In genomic region chr16:50136399-50136798, GRCh38 we compare ENCODE assay signal across 21 cellular contexts. TPM values are rescaled to one million over a fixed set of nuclear protein-coding genes. Genes with fewer than 3 reads are reported as not detected.
DNase-seq lines count a peak whose midpoint lies in the region; ATAC-seq, FAIRE-seq and TF ChIP-seq lines count a peak whose summit lies in the region.
"Had no signal": no experiment of that assay in that cellular context is flagged by ENCODE, and none has a peak within 500 bp of the region (broad histone marks: within the 10 kb centered on the region; RNA-seq: fewer than 3 reads in every experiment).

No MANE protein-coding gene starts in this region.

- no peak overlapping the region for H3K27ac Mint-ChIP-seq in WTC11
- H3K27ac Mint-ChIP-seq in activated naive CD8-positive, alpha-beta T cell treated with anti-CD3 and anti-CD28 coated beads for 36 hours: no peak overlapping the region
- H3K27ac Mint-ChIP-seq: activated naive CD4-positive, alpha-beta T cell treated with anti-CD3 and anti-CD28 coated beads, Interleukin-2, amount 50 U/mL, for 72 hours; activated T-cell treated with anti-CD3 and anti-CD28 coated beads, Interleukin-2, amount 50 U/mL, for 72 hours; stimulated activated naive CD8-positive, alpha-beta T cell treated with anti-CD3 and anti-CD28 coated beads, Interleukin-15, amount 100 ng/mL, for 72 hours had no signal

- TF ChIP-seq CTCF in D721Med (IDR thresholded peaks at IDR 0.05; ENCODE audit: insufficient read depth, missing control alignments) (peak; percentile 19), GM12874 (IDR thresholded peaks at IDR 0.05; ENCODE audit: insufficient read depth, low read depth, low read length) (peak; percentile 15; the same call in 1 of the 2 replicates), WTC11 (IDR thresholded peaks at IDR 0.05) (no peak)

- CTCF ChIA-PET in WTC11 (lab: Charles Lee): interaction anchor here (0.8 to 4.4 kb wide), 12 partner anchors 10 to 233 kb away, joined by 3 to 96 read pairs (median 4); partner anchors contain the start of gene CNEP1R1

- ATAC-seq in WTC11 (peak; percentile 57; the same call in 1 of the 2 replicates), left lobe of liver (peak; percentile 47)
- ATAC-seq: activated naive CD4-positive, alpha-beta T cell treated with anti-CD3 and anti-CD28 coated beads, Interleukin-2, amount 50 U/mL, for 72 hours; activated T-cell treated with anti-CD3 and anti-CD28 coated beads, Interleukin-2, amount 50 U/mL, for 72 hours; psoas muscle; stimulated activated naive CD8-positive, alpha-beta T cell treated with anti-CD3 and anti-CD28 coated beads, Interleukin-15, amount 100 ng/mL, for 72 hours had no signal

- POLR2A ChIA-PET in WTC11 (lab: Charles Lee): no interaction called here

- H3K4me1 Mint-ChIP-seq in WTC11: no peaks in the 10 kb centered on the region
- H3K4me1 Mint-ChIP-seq in activated naive CD8-positive, alpha-beta T cell treated with anti-CD3 and anti-CD28 coated beads for 36 hours: no peaks in the 10 kb centered on the region
- H3K4me1 Mint-ChIP-seq: stimulated activated naive CD8-positive, alpha-beta T cell treated with anti-CD3 and anti-CD28 coated beads, Interleukin-15, amount 100 ng/mL, for 72 hours had no signal

- no peaks in the 10 kb centered on the region for H3K9me3 Mint-ChIP-seq in WTC11
- H3K9me3 Mint-ChIP-seq in activated naive CD8-positive, alpha-beta T cell treated with anti-CD3 and anti-CD28 coated beads for 36 hours: no peaks in the 10 kb centered on the region
- H3K9me3 Mint-ChIP-seq: activated naive CD4-positive, alpha-beta T cell treated with anti-CD3 and anti-CD28 coated beads, Interleukin-2, amount 50 U/mL, for 72 hours; activated T-cell treated with anti-CD3 and anti-CD28 coated beads, Interleukin-2, amount 50 U/mL, for 72 hours; stimulated activated naive CD8-positive, alpha-beta T cell treated with anti-CD3 and anti-CD28 coated beads, Interleukin-15, amount 100 ng/mL, for 72 hours had no signal

- H3K27me3 Mint-ChIP-seq in WTC11 (ENCODE audit: low read depth): no peaks in the 10 kb centered on the region; the same call in 1 of the 2 replicates
- H3K27me3 Mint-ChIP-seq in activated naive CD8-positive, alpha-beta T cell treated with anti-CD3 and anti-CD28 coated beads for 36 hours: no peaks in the 10 kb centered on the region
- H3K27me3 Mint-ChIP-seq: stimulated activated naive CD8-positive, alpha-beta T cell treated with anti-CD3 and anti-CD28 coated beads, Interleukin-15, amount 100 ng/mL, for 72 hours had no signal

- H3K4me3 Mint-ChIP-seq in WTC11: no peak overlapping the region
- no peak overlapping the region for H3K4me3 Mint-ChIP-seq in activated naive CD8-positive, alpha-beta T cell treated with anti-CD3 and anti-CD28 coated beads for 36 hours
- H3K4me3 Mint-ChIP-seq: activated T-cell treated with anti-CD3 and anti-CD28 coated beads, Interleukin-2, amount 50 U/mL, for 72 hours; stimulated activated naive CD8-positive, alpha-beta T cell treated with anti-CD3 and anti-CD28 coated beads, Interleukin-15, amount 100 ng/mL, for 72 hours had no signal

- DNase-seq in D721Med (ENCODE audit: insufficient read length, low spot score) (no peak), WTC11 (ENCODE audit: low spot score) (no peak), left lobe of liver (ENCODE audit: low spot score) (no peak), frontal cortex (ENCODE audit: low spot score in 2 of 2) (no peak), midbrain (lab: John Stamatoyannopoulos, UW) (no peak), UCSD-AML1 (lab: John Stamatoyannopoulos, UW; ENCODE audit: unreplicated experiment) (no peak)
- no peak for DNase-seq in activated naive CD8-positive, alpha-beta T cell treated with anti-CD3 and anti-CD28 coated beads for 36 hours
- DNase-seq: activated CD4-positive, alpha-beta T cell treated with anti-CD3 and anti-CD28 coated beads for 1 hour; activated CD8-positive, alpha-beta memory T cell treated with anti-CD3 and anti-CD28 coated beads for 24 hours; activated T-cell treated with anti-CD3 and anti-CD28 coated beads, Interleukin-2, amount 50 U/mL, for 72 hours; NCI-H1436; NCI-H748 treated with DMSO at 0.1 percent for 48 hours; Peyer's patch; psoas muscle; small intestine; stimulated activated CD4-positive, alpha-beta T cell treated with anti-CD3 and anti-CD28 coated beads, Interleukin-4, amount 100 ng/mL, for 1 hour; stimulated activated naive CD8-positive, alpha-beta T cell treated with anti-CD3 and anti-CD28 coated beads, Interleukin-15, amount 100 ng/mL, for 72 hours; transverse colon had no signal

- FAIRE-seq in D721Med (lab: Jason Lieb, UNC): no peak
- no peak for FAIRE-seq in frontal cortex (lab: Jason Lieb, UNC)
- FAIRE-seq: GM19239, small intestine had no signal

- H3K36me3 Mint-ChIP-seq in WTC11: no peaks in the 10 kb centered on the region
- no peaks in the 10 kb centered on the region for H3K36me3 Mint-ChIP-seq in activated naive CD8-positive, alpha-beta T cell treated with anti-CD3 and anti-CD28 coated beads for 36 hours
- H3K36me3 Mint-ChIP-seq: activated naive CD4-positive, alpha-beta T cell treated with anti-CD3 and anti-CD28 coated beads, Interleukin-2, amount 50 U/mL, for 72 hours had no signal

TF ChIP-seq in WTC11, 78 proteins besides CTCF, POLR2A, EP300 and RAD21:
- TF ChIP-seq NFE2L1 (CRISPR knock-in tag; IDR thresholded peaks at IDR 0.05): no peak

RNA-seq across cellular contexts. Expression of gene TENT4B, which starts 16.7 kb away (rescaled TPM):
- 12.7 to 14.3 TPM (median 13.6 TPM) in 3 replicates for total RNA-seq in WTC11 (2021)
- 9.3 TPM for total RNA-seq in left lobe of liver
- 27.7 TPM for total RNA-seq in frontal cortex
- 10 to 100 TPM; 18.6 to 19.7 TPM for total RNA-seq in activated naive CD8-positive, alpha-beta T cell treated with anti-CD3 and anti-CD28 coated beads for 36 hours
